8 cellular contexts compared by ENCODE assay signal in the genomic region with DNA sequence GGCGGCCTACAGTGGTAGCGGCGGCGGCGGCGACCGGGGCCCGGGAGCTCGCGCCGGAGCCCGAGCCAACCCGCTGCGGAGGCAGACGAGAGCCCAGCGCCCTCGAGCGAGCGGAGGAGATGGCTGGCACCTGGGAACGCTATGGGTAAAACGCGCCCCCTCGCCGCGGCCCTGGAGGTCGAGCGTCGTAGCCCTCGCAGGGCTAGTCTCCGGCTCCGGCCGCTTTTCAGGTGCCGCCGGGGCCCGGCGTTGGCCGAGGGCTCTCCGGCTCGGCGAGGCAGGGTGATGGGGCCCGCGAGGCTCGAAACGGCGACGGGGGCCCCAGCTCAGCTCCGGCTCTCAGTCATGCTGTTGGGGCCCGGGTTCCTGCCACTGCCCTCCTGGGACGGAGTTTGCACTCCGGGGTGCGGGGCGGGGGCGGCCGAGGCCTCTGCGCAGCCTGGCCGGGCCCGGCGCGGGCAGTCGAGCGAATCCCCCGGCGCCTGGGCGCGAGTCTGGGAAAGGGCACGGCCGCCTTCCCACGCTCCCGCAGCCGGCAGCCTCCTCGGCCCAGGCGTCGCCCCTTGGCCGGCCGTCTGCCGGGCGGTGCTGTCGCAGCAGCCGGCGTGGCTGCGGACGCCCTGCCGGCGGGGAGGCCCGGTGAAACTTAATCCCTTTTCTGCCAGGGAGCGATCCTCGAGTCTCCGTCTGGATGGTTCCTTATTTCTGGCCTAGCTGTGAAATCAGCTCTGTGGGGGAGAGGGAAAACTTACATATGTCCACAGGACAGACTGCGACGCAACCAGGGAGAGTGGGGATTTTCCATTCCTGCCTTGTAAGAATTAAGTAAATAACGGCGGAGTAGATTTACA. TPM values are rescaled to one million over a fixed set of nuclear protein-coding genes. Genes with fewer than 3 reads are reported as not detected.
DNase-seq lines count a peak whose midpoint lies in the region; ATAC-seq and TF ChIP-seq lines count a peak whose summit lies in the region.

No MANE protein-coding gene starts in this region.

- peak overlapping the region; percentile 84 for H3K4me2 ChIP-seq in BLaER1

- no peak for TF ChIP-seq CTCF in liver (IDR thresholded peaks at IDR 0.05; ENCODE audit: low read depth, low read length, missing input control)

- H3K9ac ChIP-seq in BLaER1 (peak overlapping the region; percentile 38; the same call in 1 of the 2 replicates), liver (ENCODE audit: low read depth in 1 of 2, low read length in 2 of 2) (peak overlapping the region; percentile 16 to 36)

- no peaks in the 10 kb centered on the region for H3K36me3 ChIP-seq in BLaER1
- H3K36me3 ChIP-seq in liver (ENCODE audit: control insufficient read depth in 4 of 4, insufficient read depth in 3 of 4, low read depth in 1 of 4, low read length in 3 of 4), result no peaks in the 10 kb centered on the region

- no peak for TF ChIP-seq RAD21 in liver (IDR thresholded peaks at IDR 0.05)

- H3K27me3 Mint-ChIP-seq in IgD-negative memory B cell, result no peaks in the 10 kb centered on the region

- peak; percentile 39 for DNase-seq in activated CD4-positive, CD25-positive, alpha-beta regulatory T cell treated with anti-CD3 and anti-CD28 coated beads, Interleukin-2, amount 50 U/mL, for 72 hours
- DNase-seq in dedifferentiated amniotic fluid mesenchymal stem cell (ENCODE audit: extremely low spot score) (peak; percentile 38), NOMO-1 treated with dmso at 0.1 percent for 144 hours (lab: John Stamatoyannopoulos, UW; ENCODE audit: unreplicated experiment) (no peak)
- DNase-seq in stimulated activated CD4-positive, alpha-beta T cell treated with anti-CD3 and anti-CD28 coated beads, Interleukin-4, amount 100 ng/mL, for 48 hours (ENCODE audit: low read depth in 2 of 2), result peak; percentile 6 to 14

- peaks cover 7 to 18% (median 12%) of the 10 kb centered on the region in 3 donors for H3K4me1 Mint-ChIP-seq in IgD-negative memory B cell

- peak; percentile 41 for ATAC-seq in GM21360 (IDR thresholded peaks at IDR 0.05; ENCODE audit: unreplicated experiment)

- no peaks in the 10 kb centered on the region for H3K9me3 Mint-ChIP-seq in IgD-negative memory B cell

- peaks cover 5% of the 10 kb centered on the region; the same call in 1 of the 2 replicates for H4K20me1 ChIP-seq in BLaER1

- H3K27ac ChIP-seq in BLaER1, result no peak overlapping the region
- H3K27ac ChIP-seq in liver (ENCODE audit: low read depth in 1 of 2, low read length in 2 of 2), result peak overlapping the region; percentile 70 to 81

- H3K36me3 Mint-ChIP-seq in IgD-negative memory B cell, result no peaks in the 10 kb centered on the region

- peaks cover 78% of the 10 kb centered on the region for H3K27me3 ChIP-seq in BLaER1
- peaks cover 0 to 3% (median 0%) of the 10 kb centered on the region in 4 donors for H3K27me3 ChIP-seq in liver (ENCODE audit: control insufficient read depth in 4 of 4, insufficient read depth in 4 of 4, low read length in 3 of 4)

- peak overlapping the region in 2 of 3 donors; percentile 33 to 87 for H3K27ac Mint-ChIP-seq in IgD-negative memory B cell

- H3K4me3 ChIP-seq in BLaER1 (peak overlapping the region; percentile 65), liver (ENCODE audit: low read depth in 1 of 3, low read length in 3 of 3) (peak overlapping the region in 2 of 3 donors; percentile 59 to 74)

- 1% methylated on average over 90 of the region's 92 CpGs for WGBS in liver

- peak overlapping the region; percentile 83 to 93 (median 89) for H3K4me3 Mint-ChIP-seq in IgD-negative memory B cell

- peaks cover 10% of the 10 kb centered on the region; the same call in 1 of the 2 replicates for H3K9me3 ChIP-seq in BLaER1
- no peaks in the 10 kb centered on the region for H3K9me3 ChIP-seq in liver (ENCODE audit: control insufficient read depth in 4 of 4, low read length in 3 of 4)

- H3K4me1 ChIP-seq in BLaER1, result no peaks in the 10 kb centered on the region
- H3K4me1 ChIP-seq in liver (ENCODE audit: control insufficient read depth in 4 of 4, insufficient read depth in 4 of 4, low read length in 3 of 4), result peaks cover 0 to 5% (median under 1%) of the 10 kb centered on the region in 4 donors

TF ChIP-seq in liver, 16 proteins besides CTCF, POLR2A, EP300 and RAD21:
- TF ChIP-seq, protein P1, sequence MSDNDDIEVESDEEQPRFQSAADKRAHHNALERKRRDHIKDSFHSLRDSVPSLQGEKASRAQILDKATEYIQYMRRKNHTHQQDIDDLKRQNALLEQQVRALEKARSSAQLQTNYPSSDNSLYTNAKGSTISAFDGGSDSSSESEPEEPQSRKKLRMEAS (IDR thresholded peaks at IDR 0.05), result no peak
- TF ChIP-seq FOXA1 (IDR thresholded peaks at IDR 0.05), result no peak

RNA-seq across cellular contexts. Expression of a gene that starts 0.8 kb away (rescaled TPM):
- polyA plus RNA-seq in IgD-negative memory B cell (2.4 TPM), liver (1 to 10 TPM; 2.2 to 3.6 TPM)
- total RNA-seq in liver, result 10 to 100 TPM in 1 of 2 donors, 1 to 10 TPM in 1; 3.7 to 12.2 TPM

RNA-seq across cellular contexts. Expression of a gene that starts 49.0 kb away (rescaled TPM):
- polyA plus RNA-seq in IgD-negative memory B cell (not detected), liver (under 1 TPM; 0.02 to 0.24 TPM)
- total RNA-seq in liver, result under 1 TPM in 1 of 2 donors, not detected in 1; 0.08 TPM

RNA-seq across cellular contexts. Expression of a gene that starts 50.9 kb away (rescaled TPM):
- 1,475 TPM for polyA plus RNA-seq in IgD-negative memory B cell
- 10 to 100 TPM; 10.5 to 66.2 TPM for total RNA-seq in liver
- 100 to 1,000 TPM in 1 of 2 donors, 10 to 100 TPM in 1; 30.1 to 128 TPM for polyA plus RNA-seq in liver

Comparison
In these comparisons a context has a peak if more than half of its experiments do, and no peak if none do; other contexts are left out.
1. RNA of a gene that starts 50.9 kb away (polyA plus RNA-seq): 1,475 TPM in IgD-negative memory B cell (single experiment); 30.1 to 128 TPM in liver; every median in the first group is over 10 times any median in the second.